9 cellular contexts compared by ENCODE assay signal in genomic region chr2:44934962-44935853, GRCh38. TPM values are rescaled to one million over a fixed set of nuclear protein-coding genes. Genes with fewer than 3 reads are reported as not detected.
DNase-seq lines count a peak whose midpoint lies in the region; TF ChIP-seq lines count a peak whose summit lies in the region.
"Had no signal": no experiment of that assay in that cellular context is flagged by ENCODE, and none has a peak within 500 bp of the region (broad histone marks: within the 10 kb centered on the region; RNA-seq: fewer than 3 reads in every experiment).

No MANE protein-coding gene starts in this region.

- H3K27ac ChIP-seq in neural cell (ENCODE audit: low read length), result peak overlapping the region; percentile 63
- H3K27ac ChIP-seq: prostate gland had no signal

- H3K36me3 ChIP-seq in neural cell (ENCODE audit: insufficient read depth, low read length), result no peaks in the 10 kb centered on the region
- H3K36me3 ChIP-seq: prostate gland had no signal

- H3K4me3 Mint-ChIP-seq in HFFc6, result peak overlapping the region; percentile 39; the same call in 1 of the 2 replicates

- H4K20me1 ChIP-seq in neural cell (ENCODE audit: insufficient read depth), result no peaks in the 10 kb centered on the region

- H3K36me3 Mint-ChIP-seq in HFFc6 (ENCODE audit: low read depth), result no peaks in the 10 kb centered on the region

- peak overlapping the region; percentile 71 for H3K9ac ChIP-seq in neural cell (ENCODE audit: low read length)

- H3K9me3 Mint-ChIP-seq in HFFc6, result no peaks in the 10 kb centered on the region

- H3K4me2 ChIP-seq in neural cell (ENCODE audit: low read length), result peak overlapping the region; percentile 48

- no peaks in the 10 kb centered on the region for H3K4me1 Mint-ChIP-seq in HFFc6 (ENCODE audit: low read depth)

- TF ChIP-seq EP300 in neural cell (conservative IDR thresholded peaks at IDR 0.05; ENCODE audit: poor library complexity, severe bottlenecking), result no peak

- H3K27ac Mint-ChIP-seq in HFFc6, result no peak overlapping the region

- H3K27me3 ChIP-seq in neural cell (ENCODE audit: insufficient read depth, low read depth, low read length), result peaks cover 99% of the 10 kb centered on the region

- no peak for TF ChIP-seq RAD21 in neural cell (conservative IDR thresholded peaks at IDR 0.05)

- no peaks in the 10 kb centered on the region for H3F3A ChIP-seq in neural cell (ENCODE audit: insufficient read depth, low read length, poor library complexity, severe bottlenecking)

- peak; percentile 25 for DNase-seq in EL
- DNase-seq in HFFc6, result no peak
- peak; percentile 55 for DNase-seq in astrocyte of the hippocampus (ENCODE audit: low read depth, low spot score)
- no peak for DNase-seq in NOMO-1 treated with DMSO at 0.1 percent for 48 hours (lab: John Stamatoyannopoulos, UW; ENCODE audit: unreplicated experiment)
- DNase-seq in UCSD-AML1 (lab: John Stamatoyannopoulos, UW; ENCODE audit: unreplicated experiment), result no peak
- no peak for DNase-seq in NCI-H2081 (lab: John Stamatoyannopoulos, UW)
- no peak for DNase-seq in SKM-1 treated with dmso at 0.1 percent for 144 hours (lab: John Stamatoyannopoulos, UW; ENCODE audit: unreplicated experiment)

- no peaks in the 10 kb centered on the region for H3K9me3 ChIP-seq in neural cell (ENCODE audit: low read length)
- H3K9me3 ChIP-seq: prostate gland had no signal

- H2AFZ ChIP-seq in neural cell (ENCODE audit: low read depth, low read length), result no peak overlapping the region

- H3K79me2 ChIP-seq in neural cell (replicated peaks; ENCODE audit: insufficient read depth, low read length), result peaks cover 90% of the 10 kb centered on the region

- peaks cover 82% of the 10 kb centered on the region for H3K27me3 Mint-ChIP-seq in HFFc6 (ENCODE audit: insufficient read depth)

- no peaks in the 10 kb centered on the region for H3K9me2 ChIP-seq in neural cell (ENCODE audit: insufficient read depth, low read length)

- TF ChIP-seq CTCF in HFFc6 (IDR thresholded peaks at IDR 0.05), result no peak
- TF ChIP-seq CTCF in neural cell (IDR thresholded peaks at IDR 0.05; ENCODE audit: poor library complexity, severe bottlenecking), result no peak

- H3K4me3 ChIP-seq in neural cell (ENCODE audit: low read length), result peak overlapping the region; percentile 84

TF ChIP-seq in neural cell, 6 proteins besides CTCF, POLR2A, EP300 and RAD21:
- TF ChIP-seq EZH2 (IDR thresholded peaks at IDR 0.05; ENCODE audit: borderline replicate concordance, insufficient read depth, low read length, poor library complexity, severe bottlenecking) (no peak), SMC3 (conservative IDR thresholded peaks at IDR 0.05; ENCODE audit: poor library complexity) (no peak), MXI1 (conservative IDR thresholded peaks at IDR 0.05; ENCODE audit: poor library complexity, severe bottlenecking) (no peak), REST (IDR thresholded peaks at IDR 0.05; ENCODE audit: borderline replicate concordance) (no peak), POLR2AphosphoS5 (IDR thresholded peaks at IDR 0.05) (no peak), TAF1 (IDR thresholded peaks at IDR 0.05; ENCODE audit: low read depth) (no peak)

RNA-seq across cellular contexts. Expression of gene SIX3, which starts 6.3 kb away (rescaled TPM):
- total RNA-seq in HFFc6 (2021; fragmentation: NEBNext Ultra II Directional; extraction: Animal tissue kit (Norgen Biotek cat#: 25700)), result not detected
- polyA plus RNA-seq in neural cell, result 8.7 and 9.8 TPM in 2 replicates
- polyA minus RNA-seq in neural cell, result 11.2 and 13.8 TPM in 2 replicates
- total RNA-seq: prostate gland had no signal

Comparison
In these comparisons a context has a peak if more than half of its experiments do, and no peak if none do; other contexts are left out.
1. DNase-seq: peak in EL (single experiment) and astrocyte of the hippocampus (single experiment); none in HFFc6 (single experiment), NOMO-1 treated with DMSO at 0.1 percent for 48 hours (single experiment), UCSD-AML1 (single experiment), NCI-H2081 (0 of 2) and SKM-1 treated with dmso at 0.1 percent for 144 hours (single experiment).